10 cellular contexts compared by ENCODE assay signal in the genomic region with DNA sequence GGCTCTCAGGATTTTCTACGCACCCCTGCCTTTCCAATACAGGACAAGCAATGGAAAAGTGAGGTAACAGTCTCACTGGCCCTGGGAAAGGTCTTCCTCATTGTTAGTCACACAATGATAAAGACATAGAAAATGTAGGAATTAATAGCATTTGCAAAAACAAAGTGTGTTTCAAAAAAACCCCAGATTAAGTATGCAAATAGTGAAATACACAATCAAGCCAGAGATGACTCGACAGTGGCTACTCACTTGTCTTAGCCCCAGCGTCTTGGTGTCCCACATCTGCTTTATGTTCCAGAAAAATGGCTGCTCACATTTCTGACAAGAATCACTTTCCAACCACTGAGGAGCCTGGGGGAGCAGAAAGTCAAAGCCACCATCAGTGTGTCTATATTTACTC. TPM values are rescaled to one million over a fixed set of nuclear protein-coding genes. Genes with fewer than 3 reads are reported as not detected.
A peak's percentile ranks its signal among the peaks of the same experiment; 100 is the strongest.
DNase-seq lines count a peak whose midpoint lies in the region; ATAC-seq and TF ChIP-seq lines count a peak whose summit lies in the region.
"Had no signal": no experiment of that assay in that cellular context is flagged by ENCODE, and none has a peak within 500 bp of the region (broad histone marks: within the 10 kb centered on the region; RNA-seq: fewer than 3 reads in every experiment).

No MANE protein-coding gene starts in this region.

- CTCF ChIA-PET in activated CD8-positive, alpha-beta memory T cell treated with anti-CD3 and anti-CD28 coated beads, Interleukin-2, amount 10 ng/mL, durations not matched to agents 7 days and 5 days (lab: Charles Lee) = no interaction called here

- no peaks in the 10 kb centered on the region for H3K4me1 ChIP-seq in smooth muscle cell (ENCODE audit: low read depth)
- no peaks in the 10 kb centered on the region for H3K4me1 ChIP-seq in thyroid gland

- H3K4me3 ChIP-seq in smooth muscle cell (no peak overlapping the region), thyroid gland (replicated peaks in 1 of 3) (no peak overlapping the region)
- H3K4me3 ChIP-seq: HAP-1 had no signal

- 83% methylated on average over 3 of the region's 3 CpGs for WGBS in smooth muscle cell (ENCODE audit: low lambda C conversion rate)
- WGBS in thyroid gland, 2 donors = 90% methylated on average over 3 of the region's 3 CpGs

- H3K27ac ChIP-seq in smooth muscle cell (ENCODE audit: low read depth) (peak overlapping the region; percentile 15), thyroid gland (no peak overlapping the region)

- no peak overlapping the region for H3K9ac ChIP-seq in smooth muscle cell (ENCODE audit: low read depth)

- H3K4me2 ChIP-seq in smooth muscle cell = no peak overlapping the region

- no peaks in the 10 kb centered on the region for H3K9me3 Mint-ChIP-seq in activated CD8-positive, alpha-beta memory T cell treated with anti-CD3 and anti-CD28 coated beads, Interleukin-2, amount 10 ng/mL, durations not matched to agents 7 days and 5 days (ENCODE audit: low read depth)

- intact Hi-C loops in thyroid gland (cut with DNase I) = no loop called here

- H3K36me3 Mint-ChIP-seq in activated CD8-positive, alpha-beta memory T cell treated with anti-CD3 and anti-CD28 coated beads, Interleukin-2, amount 10 ng/mL, durations not matched to agents 7 days and 5 days = peaks cover 57% of the 10 kb centered on the region

- no peak overlapping the region for H2AFZ ChIP-seq in smooth muscle cell (ENCODE audit: low read depth)

- no peaks in the 10 kb centered on the region for H3K27me3 ChIP-seq in smooth muscle cell (ENCODE audit: low read depth)
- H3K27me3 ChIP-seq in thyroid gland = no peaks in the 10 kb centered on the region

- H3K36me3 ChIP-seq in smooth muscle cell (ENCODE audit: low read depth) = peaks cover 11% of the 10 kb centered on the region
- H3K36me3 ChIP-seq in thyroid gland = peaks cover 17 to 28% of the 10 kb centered on the region in 2 donors
- H3K36me3 ChIP-seq: HAP-1 had no signal

- peak overlapping the region; percentile 36 for H3K27ac Mint-ChIP-seq in activated CD8-positive, alpha-beta memory T cell treated with anti-CD3 and anti-CD28 coated beads, Interleukin-2, amount 10 ng/mL, durations not matched to agents 7 days and 5 days

- no peak for TF ChIP-seq POLR2A in thyroid gland (IDR thresholded peaks at IDR 0.05)

- peak; percentile 16 for ATAC-seq in activated CD8-positive, alpha-beta memory T cell treated with anti-CD3 and anti-CD28 coated beads, Interleukin-2, amount 10 ng/mL, durations not matched to agents 7 days and 5 days
- peak; percentile 77 for ATAC-seq in HG03571 (IDR thresholded peaks at IDR 0.05; ENCODE audit: unreplicated experiment)
- ATAC-seq in left lobe of liver = no peak

- H3K79me2 ChIP-seq in smooth muscle cell (ENCODE audit: low read depth) = no peaks in the 10 kb centered on the region

- no peak for DNase-seq in activated CD8-positive, alpha-beta memory T cell treated with anti-CD3 and anti-CD28 coated beads, Interleukin-2, amount 10 ng/mL, durations not matched to agents 7 days and 5 days
- DNase-seq in activated CD8-positive, alpha-beta memory T cell treated with anti-CD3 and anti-CD28 coated beads for 24 hours = no peak
- DNase-seq in HCEC 1CT (peak; percentile 72), smooth muscle cell (lab: John Stamatoyannopoulos, UW; ENCODE audit: unreplicated experiment) (no peak), left lobe of liver (ENCODE audit: low spot score) (no peak), cerebellar cortex (ENCODE audit: low spot score) (no peak), thyroid gland (no peak)
- DNase-seq: ACHN had no signal

- H3K9me3 ChIP-seq in smooth muscle cell (replicated peaks; ENCODE audit: low read depth) (no peaks in the 10 kb centered on the region), thyroid gland (no peaks in the 10 kb centered on the region)
- H3K9me3 ChIP-seq: HAP-1 had no signal

- H3K4me1 Mint-ChIP-seq in activated CD8-positive, alpha-beta memory T cell treated with anti-CD3 and anti-CD28 coated beads, Interleukin-2, amount 10 ng/mL, durations not matched to agents 7 days and 5 days = peaks cover 31% of the 10 kb centered on the region

- no peaks in the 10 kb centered on the region for H3K27me3 Mint-ChIP-seq in activated CD8-positive, alpha-beta memory T cell treated with anti-CD3 and anti-CD28 coated beads, Interleukin-2, amount 10 ng/mL, durations not matched to agents 7 days and 5 days

- H4K20me1 ChIP-seq in smooth muscle cell (ENCODE audit: low read depth) = no peaks in the 10 kb centered on the region

- TF ChIP-seq CTCF in smooth muscle cell (IDR thresholded peaks at IDR 0.05; ENCODE audit: borderline replicate concordance, insufficient read depth, poor library complexity, severe bottlenecking) (no peak), thyroid gland (IDR thresholded peaks at IDR 0.05) (no peak)

- no peak overlapping the region for H3K4me3 Mint-ChIP-seq in activated CD8-positive, alpha-beta memory T cell treated with anti-CD3 and anti-CD28 coated beads, Interleukin-2, amount 10 ng/mL, durations not matched to agents 7 days and 5 days

- no peaks in the 10 kb centered on the region for H3F3A ChIP-seq in smooth muscle cell (ENCODE audit: low read depth)

RNA-seq across cellular contexts. Expression of a gene that starts 47.0 kb away (rescaled TPM):
- total RNA-seq in activated CD8-positive, alpha-beta memory T cell treated with anti-CD3 and anti-CD28 coated beads, Interleukin-2, amount 10 ng/mL, durations not matched to agents 7 days and 5 days = 10 to 100 TPM; 12.9 to 13.5 TPM
- total RNA-seq in smooth muscle cell (5.9 and 11.4 TPM in 2 replicates), left lobe of liver (1.3 TPM), thyroid gland (10 to 100 TPM; 37.5 to 92.6 (median 44.8) TPM)
- 1.4 and 3.4 TPM in 2 replicates for polyA plus RNA-seq in smooth muscle cell
